ENCODE assay signal across 20 cellular contexts in the genomic region with DNA sequence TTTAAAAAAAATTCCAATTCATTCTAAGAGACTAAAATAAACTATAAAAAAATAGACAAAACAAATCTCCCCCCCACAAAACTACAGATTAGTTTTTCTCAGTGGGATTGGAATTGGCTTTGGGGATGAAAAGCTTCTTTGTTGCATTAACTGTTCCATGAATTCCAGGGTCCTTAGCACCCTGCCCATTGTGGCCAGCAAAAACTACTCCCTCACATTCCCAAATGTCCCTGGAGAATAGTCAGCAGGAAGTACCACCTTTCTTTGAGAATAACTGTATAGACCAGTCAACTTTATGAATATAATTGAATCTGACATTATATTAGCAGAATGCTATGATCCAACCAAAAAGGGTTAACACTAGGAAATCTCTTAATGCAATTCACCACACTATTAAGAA.
A peak's percentile ranks its signal among the peaks of the same experiment; 100 is the strongest.
DNase-seq lines count a peak whose midpoint lies in the region; ATAC-seq, FAIRE-seq and TF ChIP-seq lines count a peak whose summit lies in the region.
"Had no signal": no experiment of that assay in that cellular context is flagged by ENCODE, and none has a peak within 500 bp of the region (broad histone marks: within the 10 kb centered on the region; RNA-seq: fewer than 3 reads in every experiment).

No MANE protein-coding gene starts in this region.

- FAIRE-seq in endometrium (lab: Jason Lieb, UNC), result peak; percentile 62
- FAIRE-seq in urothelium cell line (lab: Jason Lieb, UNC), result no peak
- FAIRE-seq: GM12892 had no signal

- H3K9me1 ChIP-seq in IMR-90 (ENCODE audit: insufficient read depth, low read length), result peaks cover 5% of the 10 kb centered on the region; the same call in 1 of the 2 replicates

- in situ Hi-C loops in IMR-90 (cut with MboI; ENCODE audit: low sequenced_read_pairs), result no loop called here

- no peak overlapping the region; the same call in 1 of the 2 replicates for H3K14ac ChIP-seq in IMR-90 (replicated peaks; ENCODE audit: low read depth, low read length)

- CTCF ChIA-PET in IMR-90 (lab: Yijun Ruan, JAX), result no interaction called here

- H4K91ac ChIP-seq in IMR-90 (ENCODE audit: insufficient read depth, low read depth, low read length), result peak overlapping the region; percentile 24

- peak overlapping the region; percentile 67 for H3K4ac ChIP-seq in IMR-90 (ENCODE audit: low read depth, low read length)

- intact Hi-C loops in IMR-90 (cut with micrococcal nuclease), result no loop called here

- H3K18ac ChIP-seq in IMR-90 (ENCODE audit: low read depth, low read length), result peak overlapping the region; percentile 85

- H3K4me3 ChIP-seq in IMR-90 (ENCODE audit: insufficient read depth, low read depth, low read length), result no peak overlapping the region

- 0 out of 3 replicates have a peak overlapping the region, but pooled peaks have one; percentile 44 for H2BK15ac ChIP-seq in IMR-90 (ENCODE audit: low read depth, low read length)

- dilution Hi-C loops in IMR-90 (cut with HindIII; ENCODE audit: low sequenced_read_pairs, unreplicated experiment), result no loop called here

- H3K56ac ChIP-seq in IMR-90 (ENCODE audit: extremely low read depth, insufficient read depth, low read length), result no peak overlapping the region

- peak overlapping the region; percentile 52; the same call in 1 of the 2 replicates for H2BK120ac ChIP-seq in IMR-90 (ENCODE audit: low read depth, low read length)

- H3K4me2 ChIP-seq in IMR-90 (ENCODE audit: low read depth, low read length), result no peak overlapping the region

- peaks cover 7% of the 10 kb centered on the region for H3K36me3 ChIP-seq in IMR-90 (ENCODE audit: control insufficient read depth, insufficient read depth, low read length)

- H3K27me3 ChIP-seq in IMR-90 (ENCODE audit: control insufficient read depth, insufficient read depth, low read length), result no peaks in the 10 kb centered on the region

- no peak for TF ChIP-seq CTCF in IMR-90 (conservative IDR thresholded peaks at IDR 0.05; ENCODE audit: low read depth, low read length)

- DNase-seq in COLO829 (ENCODE audit: low spot score), result peak; percentile 45
- DNase-seq in IMR-90, result no peak
- peak; percentile 20 for DNase-seq in urothelium cell line (ENCODE audit: low spot score)
- no peak for DNase-seq in activated T-cell treated with anti-CD3 and anti-CD28 coated beads for 4 hours
- DNase-seq: ACHN; Caco-2; CD4-positive, CD25-positive, alpha-beta regulatory T cell; H7; NCI-H1092 treated with DMSO at 0.1 percent for 48 hours; NCI-H146; NCI-H2081; NCI-H2171 treated with DMSO at 0.1 percent for 48 hours; NCI-H748 treated with DMSO at 0.1 percent for 48 hours; NK-92 treated with Interleukin-12 subunit alpha and Interleukin-12 subunit beta, amount 100 ng/mL, for 24 hours; SIG-M5 had no signal

- peak overlapping the region in 1 of 2 experiments; percentile 49; a peak in 2 of 4 replicates for H4K8ac ChIP-seq in IMR-90 (ENCODE audit: low read depth in 2 of 2, low read length in 2 of 2)

- H2AFZ ChIP-seq in IMR-90 (replicated peaks; ENCODE audit: low read length, poor library complexity), result no peak overlapping the region

- no peak overlapping the region for H3K9ac ChIP-seq in IMR-90 (ENCODE audit: low read depth, low read length)

- H2BK20ac ChIP-seq in IMR-90 (ENCODE audit: low read depth, low read length), result no peak overlapping the region

- no peak overlapping the region for H2AK9ac ChIP-seq in IMR-90 (replicated peaks; ENCODE audit: low read depth, low read length, poor library complexity)

- peaks cover 8% of the 10 kb centered on the region for H3K4me1 ChIP-seq in IMR-90 (ENCODE audit: control insufficient read depth, insufficient read depth, low read length)
- H3K4me1 ChIP-seq: Caco-2 had no signal

- H2BK5ac ChIP-seq in IMR-90 (ENCODE audit: low read depth, low read length, poor library complexity, severe bottlenecking), result no peak overlapping the region

- peaks cover 6% of the 10 kb centered on the region; the same call in 1 of the 2 replicates for H4K20me1 ChIP-seq in IMR-90 (ENCODE audit: insufficient read depth, low read length)

- H3K23ac ChIP-seq in IMR-90 (ENCODE audit: low read depth, low read length), result peak overlapping the region; percentile 51; the same call in 1 of the 2 replicates

- TF ChIP-seq RAD21 in IMR-90 (IDR thresholded peaks at IDR 0.05; ENCODE audit: low read length), result no peak

- BruUV-seq in IMR-90 (replicated peaks; lab: Mats Ljungman, UMichigan), result no TSS peak

- ATAC-seq in IMR-90 (ENCODE audit: low read depth) (no peak), GM18907 (IDR thresholded peaks at IDR 0.05; ENCODE audit: unreplicated experiment) (no peak), GM18498 (IDR thresholded peaks at IDR 0.05; ENCODE audit: unreplicated experiment) (no peak)

- H2AK5ac ChIP-seq in IMR-90 (ENCODE audit: low read depth, low read length), result peak overlapping the region; percentile 49; the same call in 1 of the 2 replicates

- H3K27ac ChIP-seq in IMR-90 (ENCODE audit: insufficient read depth, low read length), result peak overlapping the region; percentile 82; the same call in 1 of the 2 replicates
- H3K27ac ChIP-seq: HL-60 had no signal

- no peak for TF ChIP-seq POLR2A in IMR-90 (IDR thresholded peaks at IDR 0.05; ENCODE audit: low read depth, low read length)

- peak overlapping the region; percentile 77; the same call in 1 of the 2 replicates for H4K5ac ChIP-seq in IMR-90 (ENCODE audit: low read depth, low read length)

- no peaks in the 10 kb centered on the region for H3K9me3 ChIP-seq in IMR-90 (ENCODE audit: control insufficient read depth, insufficient read depth, low read length)
- H3K9me3 ChIP-seq: Caco-2 had no signal

- H3K79me1 ChIP-seq in IMR-90 (ENCODE audit: low read depth in 1 of 2, low read length in 2 of 2), result peaks cover 20 to 58% of the 10 kb centered on the region in 2 experiments; a peak in 3 of 4 replicates

- POLR2A ChIA-PET in IMR-90 (lab: Charles Lee; ENCODE audit: unreplicated experiment), result no interaction called here

TF ChIP-seq in IMR-90, 13 proteins besides CTCF, POLR2A, EP300 and RAD21:
- TF ChIP-seq CEBPB (IDR thresholded peaks at IDR 0.05; ENCODE audit: low read depth, low read length), result no peak
- no peak for TF ChIP-seq SMC3 (IDR thresholded peaks at IDR 0.05; ENCODE audit: low read depth, low read length)
- TF ChIP-seq MAZ (IDR thresholded peaks at IDR 0.05; ENCODE audit: borderline replicate concordance, low read depth, low read length), result no peak
- TF ChIP-seq MAFK (IDR thresholded peaks at IDR 0.05; ENCODE audit: low read depth, low read length), result no peak
- TF ChIP-seq FOS (IDR thresholded peaks at IDR 0.05; ENCODE audit: low read depth, low read length), result no peak
- TF ChIP-seq, protein P1, sequence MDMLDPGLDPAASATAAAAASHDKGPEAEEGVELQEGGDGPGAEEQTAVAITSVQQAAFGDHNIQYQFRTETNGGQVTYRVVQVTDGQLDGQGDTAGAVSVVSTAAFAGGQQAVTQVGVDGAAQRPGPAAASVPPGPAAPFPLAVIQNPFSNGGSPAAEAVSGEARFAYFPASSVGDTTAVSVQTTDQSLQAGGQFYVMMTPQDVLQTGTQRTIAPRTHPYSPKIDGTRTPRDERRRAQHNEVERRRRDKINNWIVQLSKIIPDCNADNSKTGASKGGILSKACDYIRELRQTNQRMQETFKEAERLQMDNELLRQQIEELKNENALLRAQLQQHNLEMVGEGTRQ (IDR thresholded peaks at IDR 0.05; ENCODE audit: low read depth, low read length), result no peak
- no peak for TF ChIP-seq BHLHE40 (IDR thresholded peaks at IDR 0.05; ENCODE audit: low read depth, low read length)
- TF ChIP-seq RCOR1 (IDR thresholded peaks at IDR 0.05; ENCODE audit: insufficient replicate concordance, low read length), result no peak
- no peak for TF ChIP-seq RFX5 (IDR thresholded peaks at IDR 0.05; ENCODE audit: low read depth, low read length)
- TF ChIP-seq NFE2L2 (IDR thresholded peaks at IDR 0.05; ENCODE audit: low read depth, low read length), result no peak
- TF ChIP-seq ELK1 (IDR thresholded peaks at IDR 0.05; ENCODE audit: borderline replicate concordance, low read depth, low read length), result no peak
- no peak for TF ChIP-seq MXI1 (IDR thresholded peaks at IDR 0.05; ENCODE audit: borderline replicate concordance, low read depth, low read length)
- no peak for TF ChIP-seq CHD1 (IDR thresholded peaks at IDR 0.05; ENCODE audit: low read depth, low read length)

Comparison
In these comparisons a context has a peak if more than half of its experiments do, and no peak if none do; other contexts are left out.
1. DNase-seq: peak in COLO829 (single experiment) and urothelium cell line (single experiment); none in IMR-90 (single experiment) and activated T-cell treated with anti-CD3 and anti-CD28 coated beads for 4 hours (single experiment).